Comparison of ENCODE assay signal across 17 cellular contexts in genomic region chr1:97623220-97623619, GRCh38.
"Had no signal": no experiment of that assay in that cellular context is flagged by ENCODE, and none has a peak within 500 bp of the region (broad histone marks: within the 10 kb centered on the region; RNA-seq: fewer than 3 reads in every experiment).

No MANE protein-coding gene starts in this region.

- H3K27me3 ChIP-seq: brain microvascular endothelial cell, esophagus muscularis mucosa, hepatocyte, ovary had no signal

- H3K36me3 ChIP-seq: brain microvascular endothelial cell, esophagus muscularis mucosa, ovary, WERI-Rb-1 had no signal

- H3K4me3 ChIP-seq: coronary artery, esophagus muscularis mucosa, hepatocyte, ovary, psoas muscle had no signal

- H3K27ac ChIP-seq: brain microvascular endothelial cell, hepatocyte, ovary, psoas muscle, WERI-Rb-1 had no signal

- H2AFZ ChIP-seq: hepatocyte had no signal

- DNase-seq: activated CD4-positive, alpha-beta T cell treated with anti-CD3 and anti-CD28 coated beads, Interleukin-2, amount 50 U/mL, for 4 hours; activated effector memory CD4-positive, alpha-beta T cell treated with anti-CD3 and anti-CD28 coated beads, Interleukin-2, amount 50 U/mL, for 16 hours; activated naive CD4-positive, alpha-beta T cell treated with anti-CD3 and anti-CD28 coated beads, Interleukin-2, amount 50 U/mL, for 16 hours; activated T-cell treated with anti-CD3 and anti-CD28 coated beads, Interleukin-2, amount 50 U/mL, for 72 hours; aorta; brain microvascular endothelial cell; left colon; mesenchymal stem cell; naive thymus-derived CD4-positive, alpha-beta T cell; ovary; psoas muscle; stimulated activated naive B cell treated with anti-CD40 and anti-IgM and Interleukin-4, amounts not matched to agents 10 μg/mL and 1 μg/mL and 100 μg/mL, for 72 hours; WERI-Rb-1 had no signal

- H3K4me2 ChIP-seq: hepatocyte had no signal

- ATAC-seq: activated T-cell treated with anti-CD3 and anti-CD28 coated beads, Interleukin-2, amount 50 U/mL, for 72 hours; left colon; naive thymus-derived CD4-positive, alpha-beta T cell; psoas muscle; sciatic nerve; stimulated activated naive B cell treated with anti-CD40 and anti-IgM and Interleukin-4, amounts not matched to agents 10 μg/mL and 1 μg/mL and 100 μg/mL, for 72 hours had no signal

- H3K79me2 ChIP-seq: hepatocyte had no signal

- H3K9me3 ChIP-seq: esophagus muscularis mucosa, ovary, psoas muscle had no signal
